ENCODE assay signal across 8 cellular contexts in genomic region chr3:135503429-135504083, GRCh38.
DNase-seq lines count a peak whose midpoint lies in the region; ATAC-seq and TF ChIP-seq lines count a peak whose summit lies in the region.

No MANE protein-coding gene starts in this region.

- H3K4me1 Mint-ChIP-seq in activated T-helper 2 cell treated with anti-CD3 and anti-CD28 coated beads, Interferon-gamma antibody, Interleukin-2, Interleukin-4, amounts not matched to agents 10 μg/mL and 5 μg/mL and 100 μg/mL, durations not matched to agents 14 hours and 24 hours and 36 hours (ENCODE audit: low read depth), result no peaks in the 10 kb centered on the region

- H3K27me3 ChIP-seq in BJ (ENCODE audit: control insufficient read depth, insufficient read depth, low read length) (no peaks in the 10 kb centered on the region; the same call in 1 of the 2 replicates), heart left ventricle (peaks cover 0 to 39% (median 5%) of the 10 kb centered on the region in 9 donors)

- TF ChIP-seq CTCF in BJ (IDR thresholded peaks at IDR 0.05; ENCODE audit: insufficient read depth, low read depth, low read length) (peak; percentile 85), heart left ventricle (IDR thresholded peaks at IDR 0.05) (peak; percentile 41 to 68 (median 58))

- peak; percentile 9 for DNase-seq in BJ (ENCODE audit: low read depth)
- DNase-seq in NCI-H2227 treated with DMSO at 0.1 percent for 48 hours (lab: John Stamatoyannopoulos, UW), result peak; percentile 53
- peak; percentile 12 for DNase-seq in activated T-helper 2 cell treated with anti-CD3 and anti-CD28 coated beads, Interferon-gamma antibody, Interleukin-2, Interleukin-4, amounts not matched to agents 10 μg/mL and 5 μg/mL and 100 μg/mL, durations not matched to agents 14 hours and 24 hours and 36 hours (ENCODE audit: low spot score)
- peak; percentile 35 to 71 (median 51) for DNase-seq in heart left ventricle
- peak; percentile 57 for DNase-seq in putamen (ENCODE audit: low spot score)
- no peak for DNase-seq in NCI-H128 (lab: John Stamatoyannopoulos, UW; ENCODE audit: unreplicated experiment)

- 10 to 17% (median 11%) methylated on average over 14 of the region's 14 CpGs for WGBS in heart left ventricle, 4 donors

- H3K4me3 Mint-ChIP-seq in activated T-helper 2 cell treated with anti-CD3 and anti-CD28 coated beads, Interferon-gamma antibody, Interleukin-2, Interleukin-4, amounts not matched to agents 10 μg/mL and 5 μg/mL and 100 μg/mL, durations not matched to agents 14 hours and 24 hours and 36 hours (ENCODE audit: low read depth), result no peak overlapping the region

- no peaks in the 10 kb centered on the region for H3K27me3 Mint-ChIP-seq in activated T-helper 2 cell treated with anti-CD3 and anti-CD28 coated beads, Interferon-gamma antibody, Interleukin-2, Interleukin-4, amounts not matched to agents 10 μg/mL and 5 μg/mL and 100 μg/mL, durations not matched to agents 14 hours and 24 hours and 36 hours (ENCODE audit: low read depth)

- no peak overlapping the region for H3K27ac ChIP-seq in heart left ventricle

- peaks cover 0 to 5% (median 0%) of the 10 kb centered on the region in 12 donors for H3K4me1 ChIP-seq in heart left ventricle

- ATAC-seq in GM18858 (IDR thresholded peaks at IDR 0.05; ENCODE audit: unreplicated experiment) (peak; percentile 76), HG03354 (IDR thresholded peaks at IDR 0.05; ENCODE audit: poor library complexity, severe bottlenecking, unreplicated experiment) (peak; percentile 79), heart left ventricle (peak in 3 of 4 donors; percentile 72 to 80 (median 75))

- H3K27ac Mint-ChIP-seq in activated T-helper 2 cell treated with anti-CD3 and anti-CD28 coated beads, Interferon-gamma antibody, Interleukin-2, Interleukin-4, amounts not matched to agents 10 μg/mL and 5 μg/mL and 100 μg/mL, durations not matched to agents 14 hours and 24 hours and 36 hours, result no peak overlapping the region

- H3K36me3 Mint-ChIP-seq in activated T-helper 2 cell treated with anti-CD3 and anti-CD28 coated beads, Interferon-gamma antibody, Interleukin-2, Interleukin-4, amounts not matched to agents 10 μg/mL and 5 μg/mL and 100 μg/mL, durations not matched to agents 14 hours and 24 hours and 36 hours (ENCODE audit: low read depth), result no peaks in the 10 kb centered on the region

- H3K9me3 Mint-ChIP-seq in activated T-helper 2 cell treated with anti-CD3 and anti-CD28 coated beads, Interferon-gamma antibody, Interleukin-2, Interleukin-4, amounts not matched to agents 10 μg/mL and 5 μg/mL and 100 μg/mL, durations not matched to agents 14 hours and 24 hours and 36 hours, result no peaks in the 10 kb centered on the region

- H3K9me3 ChIP-seq in heart left ventricle, result peaks cover 0 to 3% (median 0%) of the 10 kb centered on the region in 12 donors

- no peak overlapping the region for H3K4me3 ChIP-seq in BJ (ENCODE audit: low read depth, low read length)
- H3K4me3 ChIP-seq in heart left ventricle, result no peak overlapping the region

- intact Hi-C loops in activated T-helper 2 cell treated with anti-CD3 and anti-CD28 coated beads, Interferon-gamma antibody, Interleukin-2, Interleukin-4, amounts not matched to agents 10 μg/mL and 5 μg/mL and 100 μg/mL, durations not matched to agents 14 hours and 24 hours and 36 hours (cut with micrococcal nuclease), result loop anchor here (10.0 kb wide), 1 partner anchor 709 kb away; the partner anchor contains the start of gene EPHB1
- intact Hi-C loops in heart left ventricle (cut with DNase I), result loop anchor here in 9 of 10 donors (2.0 to 10.0 kb wide), 8 partner anchors 391 to 903 kb away; partner anchors contain the start of gene EPHB1 (in 7 of the 9)

- POLR2A ChIA-PET in BJ (lab: Charles Lee), result no interaction called here

- H3K36me3 ChIP-seq in BJ (ENCODE audit: control insufficient read depth, insufficient read depth, low read length) (no peaks in the 10 kb centered on the region), heart left ventricle (no peaks in the 10 kb centered on the region)

- no peak for TF ChIP-seq POLR2A in heart left ventricle (IDR thresholded peaks at IDR 0.05)

- CTCF ChIA-PET in BJ (lab: Yijun Ruan, JAX), result interaction anchor here (0.7 to 5.3 kb wide), 18 partner anchors 10 to 909 kb away, joined by 3 to 78 read pairs (median 5); partner anchors contain the start of gene EPHB1
